In the genomic region with DNA sequence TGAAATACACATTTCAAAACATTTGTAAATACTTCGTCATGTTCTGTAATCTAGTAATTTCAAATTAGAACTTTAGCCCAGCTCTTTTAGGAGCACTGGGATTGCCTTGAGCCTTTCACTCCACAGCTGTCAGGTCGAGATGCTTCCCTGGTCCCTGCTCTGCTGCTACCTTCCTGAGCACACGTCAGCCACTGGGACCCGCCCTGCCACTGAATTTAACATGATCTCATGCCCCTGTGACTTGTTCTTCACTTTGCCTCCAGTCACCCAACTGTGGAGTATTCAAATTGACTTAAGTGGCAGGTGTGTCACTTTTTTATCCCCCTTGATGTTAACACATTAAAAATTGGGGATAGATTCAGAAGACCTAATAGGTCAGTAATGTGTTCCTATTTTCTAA, we compare ENCODE assay signal across 1 cellular context.
TF ChIP-seq lines count a peak whose summit lies in the region.

No MANE protein-coding gene starts in this region.

TF ChIP-seq in neural cell, 6 proteins besides CTCF, POLR2A, EP300 and RAD21 (continued from another document):
- TF ChIP-seq SMC3 (conservative IDR thresholded peaks at IDR 0.05; ENCODE audit: poor library complexity), result no peak
- no peak for TF ChIP-seq TAF1 (IDR thresholded peaks at IDR 0.05; ENCODE audit: low read depth)
